Comparison of ENCODE assay signal across 30 cellular contexts in the genomic region with DNA sequence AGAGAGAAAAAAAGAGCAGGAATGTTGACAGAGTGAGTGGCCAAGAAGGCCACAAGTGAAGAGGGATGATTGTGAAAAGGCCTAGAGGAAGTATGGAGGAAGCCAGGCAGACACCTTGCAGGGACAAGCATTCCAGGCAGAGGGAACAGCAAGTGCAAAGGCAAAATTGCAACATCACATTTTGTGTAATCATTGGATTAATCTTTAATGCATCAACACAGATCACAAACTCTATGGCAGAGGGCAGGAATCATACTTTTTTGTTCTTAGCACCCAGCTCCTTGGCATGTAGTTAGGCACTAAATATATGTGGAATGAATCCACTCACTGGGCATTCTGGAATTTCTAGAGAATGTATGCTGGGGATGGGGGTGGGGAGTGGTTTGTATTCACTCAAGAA.
"Had no signal": no experiment of that assay in that cellular context is flagged by ENCODE, and none has a peak within 500 bp of the region (broad histone marks: within the 10 kb centered on the region; RNA-seq: fewer than 3 reads in every experiment).

No MANE protein-coding gene starts in this region.

- H3K4me3 Mint-ChIP-seq: activated CD4-positive, alpha-beta memory T cell treated with anti-CD3 and anti-CD28 coated beads for 36 hours; activated CD4-positive, alpha-beta T cell treated with anti-CD3 and anti-CD28 coated beads for 36 hours; activated CD4-positive, alpha-beta T cell treated with anti-CD3 and anti-CD28 coated beads, Interleukin-2, amount 10 ng/mL, durations not matched to agents 24 days and 14 days; activated CD8-positive, alpha-beta memory T cell treated with anti-CD3 and anti-CD28 coated beads, Interleukin-2, amount 10 ng/mL, durations not matched to agents 7 days and 5 days; activated CD8-positive, alpha-beta T cell treated with anti-CD3 and anti-CD28 coated beads, Interleukin-2, amount 10 ng/mL, durations not matched to agents 7 days and 5 days; activated naive CD4-positive, alpha-beta T cell treated with anti-CD3 and anti-CD28 coated beads for 36 hours; activated naive CD4-positive, alpha-beta T cell treated with anti-CD3 and anti-CD28 coated beads, Interleukin-2, amount 50 U/mL, for 24 hours; activated naive CD8-positive, alpha-beta T cell treated with anti-CD3 and anti-CD28 coated beads, Interleukin-2, amount 10 ng/mL, durations not matched to agents 7 days and 5 days; activated T-helper 1 cell treated with anti-CD3 and anti-CD28 coated beads, Interleukin-12 subunit alpha, Interleukin-12 subunit beta, Interleukin-2, Interleukin-4 antibody, amounts not matched to agents 30 ng/mL and 10 ng/mL and 1 ng/mL, durations not matched to agents 14 hours and 24 hours and 36 hours; effector memory CD8-positive, alpha-beta T cell had no signal

- H3K9me3 ChIP-seq: ascending aorta, esophagus muscularis mucosa, gastrocnemius medialis, heart left ventricle had no signal

- H3K27me3 ChIP-seq: ascending aorta, esophagus muscularis mucosa had no signal

- H3K27me3 Mint-ChIP-seq: activated CD4-positive, alpha-beta T cell treated with anti-CD3 and anti-CD28 coated beads, Interleukin-2, amount 10 ng/mL, durations not matched to agents 24 days and 14 days; activated naive CD4-positive, alpha-beta T cell treated with anti-CD3 and anti-CD28 coated beads, Interleukin-2, amount 50 U/mL, for 24 hours had no signal

- H3K9me3 Mint-ChIP-seq: activated CD4-positive, alpha-beta memory T cell treated with anti-CD3 and anti-CD28 coated beads for 36 hours; activated CD4-positive, alpha-beta T cell treated with anti-CD3 and anti-CD28 coated beads, Interleukin-2, amount 10 ng/mL, durations not matched to agents 24 days and 14 days; activated naive CD4-positive, alpha-beta T cell treated with anti-CD3 and anti-CD28 coated beads for 36 hours; activated naive CD4-positive, alpha-beta T cell treated with anti-CD3 and anti-CD28 coated beads, Interleukin-2, amount 50 U/mL, for 24 hours; activated naive CD8-positive, alpha-beta T cell treated with anti-CD3 and anti-CD28 coated beads, Interleukin-2, amount 10 ng/mL, durations not matched to agents 7 days and 5 days; activated T-helper 1 cell treated with anti-CD3 and anti-CD28 coated beads, Interleukin-12 subunit alpha, Interleukin-12 subunit beta, Interleukin-2, Interleukin-4 antibody, amounts not matched to agents 30 ng/mL and 10 ng/mL and 1 ng/mL, durations not matched to agents 14 hours and 24 hours and 36 hours; activated T-helper 2 cell treated with anti-CD3 and anti-CD28 coated beads, Interferon-gamma antibody, Interleukin-2, Interleukin-4, amounts not matched to agents 10 μg/mL and 5 μg/mL and 100 μg/mL, durations not matched to agents 14 hours and 24 hours and 36 hours; effector memory CD8-positive, alpha-beta T cell had no signal

- ATAC-seq: activated CD4-positive, alpha-beta T cell treated with anti-CD3 and anti-CD28 coated beads for 36 hours; activated CD8-positive, alpha-beta memory T cell treated with anti-CD3 and anti-CD28 coated beads, Interleukin-2, amount 10 ng/mL, durations not matched to agents 7 days and 5 days; activated CD8-positive, alpha-beta T cell treated with anti-CD3 and anti-CD28 coated beads, Interleukin-2, amount 10 ng/mL, durations not matched to agents 7 days and 5 days; effector memory CD8-positive, alpha-beta T cell; foreskin keratinocyte; gastrocnemius medialis; heart left ventricle had no signal

- H3K27ac Mint-ChIP-seq: activated CD4-positive, alpha-beta memory T cell treated with anti-CD3 and anti-CD28 coated beads for 36 hours; activated CD4-positive, alpha-beta T cell treated with anti-CD3 and anti-CD28 coated beads, Interleukin-2, amount 10 ng/mL, durations not matched to agents 24 days and 14 days; activated CD8-positive, alpha-beta memory T cell treated with anti-CD3 and anti-CD28 coated beads, Interleukin-2, amount 10 ng/mL, durations not matched to agents 7 days and 5 days; activated CD8-positive, alpha-beta T cell treated with anti-CD3 and anti-CD28 coated beads, Interleukin-2, amount 10 ng/mL, durations not matched to agents 7 days and 5 days; activated naive CD4-positive, alpha-beta T cell treated with anti-CD3 and anti-CD28 coated beads for 36 hours; activated naive CD4-positive, alpha-beta T cell treated with anti-CD3 and anti-CD28 coated beads, Interleukin-2, amount 50 U/mL, for 24 hours; activated naive CD8-positive, alpha-beta T cell treated with anti-CD3 and anti-CD28 coated beads, Interleukin-2, amount 10 ng/mL, durations not matched to agents 7 days and 5 days; activated T-helper 1 cell treated with anti-CD3 and anti-CD28 coated beads, Interleukin-12 subunit alpha, Interleukin-12 subunit beta, Interleukin-2, Interleukin-4 antibody, amounts not matched to agents 30 ng/mL and 10 ng/mL and 1 ng/mL, durations not matched to agents 14 hours and 24 hours and 36 hours; activated T-helper 2 cell treated with anti-CD3 and anti-CD28 coated beads, Interferon-gamma antibody, Interleukin-2, Interleukin-4, amounts not matched to agents 10 μg/mL and 5 μg/mL and 100 μg/mL, durations not matched to agents 14 hours and 24 hours and 36 hours; effector memory CD8-positive, alpha-beta T cell had no signal

- H3K36me3 ChIP-seq: ascending aorta, brain microvascular endothelial cell, esophagus muscularis mucosa, gastrocnemius medialis, heart left ventricle had no signal

- H3K4me3 ChIP-seq: ascending aorta, esophagus muscularis mucosa, gastrocnemius medialis, heart left ventricle had no signal

- H3K4me1 ChIP-seq: foreskin keratinocyte had no signal

- FAIRE-seq: colon had no signal

- H3K27ac ChIP-seq: ascending aorta, brain microvascular endothelial cell, esophagus muscularis mucosa, foreskin keratinocyte, gastrocnemius medialis, heart left ventricle had no signal

- H3K36me3 Mint-ChIP-seq: activated CD4-positive, alpha-beta memory T cell treated with anti-CD3 and anti-CD28 coated beads for 36 hours; activated CD8-positive, alpha-beta memory T cell treated with anti-CD3 and anti-CD28 coated beads, Interleukin-2, amount 10 ng/mL, durations not matched to agents 7 days and 5 days; activated naive CD4-positive, alpha-beta T cell treated with anti-CD3 and anti-CD28 coated beads, Interleukin-2, amount 50 U/mL, for 24 hours; activated naive CD8-positive, alpha-beta T cell treated with anti-CD3 and anti-CD28 coated beads, Interleukin-2, amount 10 ng/mL, durations not matched to agents 7 days and 5 days had no signal

- DNase-seq: activated CD4-positive, alpha-beta memory T cell treated with anti-CD3 and anti-CD28 coated beads for 36 hours; activated CD4-positive, alpha-beta T cell treated with anti-CD3 and anti-CD28 coated beads for 36 hours; activated CD4-positive, alpha-beta T cell treated with anti-CD3 and anti-CD28 coated beads, Interleukin-2, amount 10 ng/mL, durations not matched to agents 24 days and 14 days; activated CD4-positive, CD25-positive, alpha-beta regulatory T cell; activated CD4-positive, CD25-positive, alpha-beta regulatory T cell treated with anti-CD3 and anti-CD28 coated beads, Interleukin-2, amount 50 U/mL, for 72 hours; activated CD8-positive, alpha-beta memory T cell treated with anti-CD3 and anti-CD28 coated beads, Interleukin-2, amount 10 ng/mL, durations not matched to agents 7 days and 5 days; activated CD8-positive, alpha-beta memory T cell treated with anti-CD3 and anti-CD28 coated beads, Interleukin-2, amount 50 U/mL, for 4 hours; activated CD8-positive, alpha-beta T cell treated with anti-CD3 and anti-CD28 coated beads, Interleukin-2, amount 10 ng/mL, durations not matched to agents 7 days and 5 days; activated effector memory CD4-positive, alpha-beta T cell treated with anti-CD3 and anti-CD28 coated beads, Interleukin-2, amount 50 U/mL, for 16 hours; activated naive CD4-positive, alpha-beta T cell treated with anti-CD3 and anti-CD28 coated beads for 36 hours; activated naive CD8-positive, alpha-beta T cell treated with anti-CD3 and anti-CD28 coated beads, Interleukin-2, amount 10 ng/mL, durations not matched to agents 7 days and 5 days; activated T-cell treated with anti-CD3 and anti-CD28 coated beads, Interleukin-2, amount 50 U/mL, for 1 hour; activated T-cell treated with anti-CD3 and anti-CD28 coated beads, Interleukin-2, amount 50 U/mL, for 48 hours; brain microvascular endothelial cell; caudate nucleus; cortex of kidney; effector CD4-positive, alpha-beta T cell; effector memory CD8-positive, alpha-beta T cell; erythroblast; foreskin keratinocyte; gastrocnemius medialis; glutamatergic neuron; heart left ventricle; T-helper 2 cell had no signal
